In the genomic region with DNA sequence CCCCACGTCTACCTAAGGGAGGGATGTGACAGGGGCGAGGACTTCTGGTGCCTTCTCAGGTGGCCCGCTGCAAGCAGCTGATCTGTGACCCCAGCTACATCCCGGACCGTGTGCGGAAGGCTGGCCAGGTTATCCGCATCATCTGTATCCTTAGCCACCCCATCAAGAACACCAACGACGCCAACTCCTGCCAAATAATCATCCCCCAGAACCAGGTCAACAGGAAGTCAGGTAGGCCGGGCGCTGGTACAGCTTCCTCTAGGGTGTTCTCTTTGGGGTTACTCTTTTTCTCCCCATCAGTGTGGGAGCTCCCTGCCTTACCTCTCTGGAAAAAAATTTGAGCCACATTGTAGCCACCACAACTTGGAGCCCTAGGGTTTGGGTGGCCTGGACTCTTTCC, we compare ENCODE assay signal across 18 cellular contexts. TPM values are rescaled to one million over a fixed set of nuclear protein-coding genes. Genes with fewer than 3 reads are reported as not detected.
DNase-seq lines count a peak whose midpoint lies in the region; ATAC-seq and TF ChIP-seq lines count a peak whose summit lies in the region.
"Had no signal": no experiment of that assay in that cellular context is flagged by ENCODE, and none has a peak within 500 bp of the region (broad histone marks: within the 10 kb centered on the region; RNA-seq: fewer than 3 reads in every experiment).

No MANE protein-coding gene starts in this region.

- no peak overlapping the region for H3K4me3 ChIP-seq in RWPE2 (ENCODE audit: severe bottlenecking)
- H3K4me3 ChIP-seq: PC-9, SJCRH30 had no signal

- H3K27me3 ChIP-seq in RWPE2 (ENCODE audit: insufficient read depth, poor library complexity, severe bottlenecking): no peaks in the 10 kb centered on the region
- H3K27me3 ChIP-seq: SJCRH30 had no signal

- H3K27ac Mint-ChIP-seq in activated naive CD4-positive, alpha-beta T cell treated with anti-CD3 and anti-CD28 coated beads, Interleukin-2, amount 50 U/mL, for 24 hours: peak overlapping the region; percentile 30
- no peak overlapping the region for H3K27ac Mint-ChIP-seq in activated naive CD4-positive, alpha-beta T cell treated with anti-CD3 and anti-CD28 coated beads, Interleukin-2, amount 50 U/mL, for 72 hours
- no peak overlapping the region for H3K27ac Mint-ChIP-seq in effector memory CD8-positive, alpha-beta T cell
- H3K27ac Mint-ChIP-seq: H9 had no signal

- H3K27ac ChIP-seq in RWPE2 (ENCODE audit: poor library complexity, severe bottlenecking): peak overlapping the region; percentile 55
- H3K27ac ChIP-seq: C4-2B, PC-9, SJCRH30 had no signal

- no peak for DNase-seq in activated naive CD4-positive, alpha-beta T cell treated with anti-CD3 and anti-CD28 coated beads, Interleukin-2, amount 50 U/mL, for 72 hours (ENCODE audit: low spot score in 2 of 2)
- DNase-seq in RWPE2 (ENCODE audit: low spot score) (no peak), NCI-H2196 (lab: John Stamatoyannopoulos, UW; ENCODE audit: unreplicated experiment) (no peak), 8988T (no peak), NOMO-1 treated with DMSO at 0.1 percent for 48 hours (lab: John Stamatoyannopoulos, UW; ENCODE audit: unreplicated experiment) (no peak)
- DNase-seq in effector memory CD8-positive, alpha-beta T cell: peak in 1 of 3 experiments; percentile 20
- DNase-seq: ACHN, DMS153, GDM1, H9, KG1, NCI-H1694 treated with DMSO at 0.1 percent for 48 hours, NCI-H2227 treated with DMSO at 0.1 percent for 48 hours, NCI-H524 treated with DMSO at 0.1 percent for 48 hours, SJCRH30 had no signal

- no peaks in the 10 kb centered on the region for H3K9me3 ChIP-seq in RWPE2 (ENCODE audit: severe bottlenecking)
- H3K9me3 ChIP-seq: SJCRH30 had no signal

- no peak for ATAC-seq in activated naive CD4-positive, alpha-beta T cell treated with anti-CD3 and anti-CD28 coated beads, Interleukin-2, amount 50 U/mL, for 72 hours
- no peak for ATAC-seq in RWPE2 (ENCODE audit: low read depth)
- ATAC-seq in effector memory CD8-positive, alpha-beta T cell (replicated peaks): peak; percentile 54

- H3K36me3 Mint-ChIP-seq in activated naive CD4-positive, alpha-beta T cell treated with anti-CD3 and anti-CD28 coated beads, Interleukin-2, amount 50 U/mL, for 24 hours: no peaks in the 10 kb centered on the region
- peaks cover 0 to 9% of the 10 kb centered on the region in 2 donors for H3K36me3 Mint-ChIP-seq in activated naive CD4-positive, alpha-beta T cell treated with anti-CD3 and anti-CD28 coated beads, Interleukin-2, amount 50 U/mL, for 72 hours
- H3K36me3 Mint-ChIP-seq in effector memory CD8-positive, alpha-beta T cell (ENCODE audit: insufficient read depth): peaks cover 34% of the 10 kb centered on the region

- no peak for TF ChIP-seq CTCF in RWPE2 (IDR thresholded peaks at IDR 0.05; ENCODE audit: poor library complexity, severe bottlenecking)

- H3K4me3 Mint-ChIP-seq in activated naive CD4-positive, alpha-beta T cell treated with anti-CD3 and anti-CD28 coated beads, Interleukin-2, amount 50 U/mL, for 24 hours: no peak overlapping the region
- peak overlapping the region in 1 of 2 donors; percentile 38 for H3K4me3 Mint-ChIP-seq in effector memory CD8-positive, alpha-beta T cell
- H3K4me3 Mint-ChIP-seq: H9 had no signal

- no peaks in the 10 kb centered on the region for H3K27me3 Mint-ChIP-seq in activated naive CD4-positive, alpha-beta T cell treated with anti-CD3 and anti-CD28 coated beads, Interleukin-2, amount 50 U/mL, for 24 hours
- H3K27me3 Mint-ChIP-seq in effector memory CD8-positive, alpha-beta T cell: no peaks in the 10 kb centered on the region

- H3K9me3 Mint-ChIP-seq in activated naive CD4-positive, alpha-beta T cell treated with anti-CD3 and anti-CD28 coated beads, Interleukin-2, amount 50 U/mL, for 24 hours: no peaks in the 10 kb centered on the region
- no peaks in the 10 kb centered on the region for H3K9me3 Mint-ChIP-seq in activated naive CD4-positive, alpha-beta T cell treated with anti-CD3 and anti-CD28 coated beads, Interleukin-2, amount 50 U/mL, for 72 hours
- H3K9me3 Mint-ChIP-seq in effector memory CD8-positive, alpha-beta T cell: no peaks in the 10 kb centered on the region

- H3K36me3 ChIP-seq in RWPE2 (ENCODE audit: low read depth): peaks cover 27% of the 10 kb centered on the region

- no peaks in the 10 kb centered on the region for H3K4me1 ChIP-seq in RWPE2 (ENCODE audit: insufficient read depth, poor library complexity, severe bottlenecking)
- H3K4me1 ChIP-seq: SJCRH30 had no signal

- peaks cover 20% of the 10 kb centered on the region for H3K4me1 Mint-ChIP-seq in activated naive CD4-positive, alpha-beta T cell treated with anti-CD3 and anti-CD28 coated beads, Interleukin-2, amount 50 U/mL, for 24 hours
- H3K4me1 Mint-ChIP-seq in effector memory CD8-positive, alpha-beta T cell (ENCODE audit: low read depth in 2 of 2): peaks cover 0 to 21% of the 10 kb centered on the region in 2 donors

RNA-seq across cellular contexts. Expression of a gene that starts 2.4 kb away (rescaled TPM):
- 10 to 100 TPM; 53.0 to 68.5 TPM for total RNA-seq in activated naive CD4-positive, alpha-beta T cell treated with anti-CD3 and anti-CD28 coated beads, Interleukin-2, amount 50 U/mL, for 72 hours

RNA-seq across cellular contexts. Expression of a gene that starts 4.6 kb away (rescaled TPM):
- total RNA-seq in activated naive CD4-positive, alpha-beta T cell treated with anti-CD3 and anti-CD28 coated beads, Interleukin-2, amount 50 U/mL, for 72 hours: 100 to 1,000 TPM in 1 of 2 donors, 10 to 100 TPM in 1; 96.4 to 213 TPM

RNA-seq across cellular contexts. Expression of a gene that starts 13.1 kb away (rescaled TPM):
- total RNA-seq in activated naive CD4-positive, alpha-beta T cell treated with anti-CD3 and anti-CD28 coated beads, Interleukin-2, amount 50 U/mL, for 72 hours: 10 to 100 TPM; 26.9 to 44.5 TPM

RNA-seq across cellular contexts. Expression of a gene that starts 16.5 kb away (rescaled TPM):
- 10 to 100 TPM; 37.2 to 40.4 TPM for total RNA-seq in activated naive CD4-positive, alpha-beta T cell treated with anti-CD3 and anti-CD28 coated beads, Interleukin-2, amount 50 U/mL, for 72 hours

RNA-seq across cellular contexts. Expression of a gene that starts 30.2 kb away (rescaled TPM):
- total RNA-seq in activated naive CD4-positive, alpha-beta T cell treated with anti-CD3 and anti-CD28 coated beads, Interleukin-2, amount 50 U/mL, for 72 hours: 10 to 100 TPM; 24.7 to 62.4 TPM
